19 cellular contexts compared by ENCODE assay signal in genomic region chr12:8157484-8158198, GRCh38. TPM values are rescaled to one million over a fixed set of nuclear protein-coding genes. Genes with fewer than 3 reads are reported as not detected.
DNase-seq lines count a peak whose midpoint lies in the region; ATAC-seq lines count a peak whose summit lies in the region.
"Had no signal": no experiment of that assay in that cellular context is flagged by ENCODE, and none has a peak within 500 bp of the region (broad histone marks: within the 10 kb centered on the region; RNA-seq: fewer than 3 reads in every experiment).

No MANE protein-coding gene starts in this region.

- ATAC-seq in HG03196 (IDR thresholded peaks at IDR 0.05; ENCODE audit: unreplicated experiment), result no peak
- ATAC-seq in GM19351 (IDR thresholded peaks at IDR 0.05; ENCODE audit: unreplicated experiment), result no peak

- no peaks in the 10 kb centered on the region for H3K79me2 ChIP-seq in ACC112 (ENCODE audit: control insufficient read depth, insufficient read depth, low read length, unreplicated experiment)

- H3K27me3 ChIP-seq in ACC112 (ENCODE audit: insufficient read depth, low read length), result no peaks in the 10 kb centered on the region
- H3K27me3 ChIP-seq: colonic mucosa, esophagus squamous epithelium, stomach had no signal

- peaks cover 28% of the 10 kb centered on the region for H3K4me1 ChIP-seq in ACC112 (ENCODE audit: control insufficient read depth, insufficient read depth, low read length, unreplicated experiment)
- H3K4me1 ChIP-seq in mesodermal cell (ENCODE audit: control insufficient read depth, insufficient read depth, low read length, poor library complexity, severe bottlenecking), result peaks cover 9% of the 10 kb centered on the region
- H3K4me1 ChIP-seq: colonic mucosa, esophagus squamous epithelium, stomach had no signal

- peaks cover 24% of the 10 kb centered on the region for H3K36me3 Mint-ChIP-seq in dendritic cell treated with granulocyte-macrophage colony-stimulating factor and Interleukin-4, amounts not matched to agents 40 ng/mL and 50 ng/mL, for 4 days (ENCODE audit: low read depth)

- H3K9me3 Mint-ChIP-seq in dendritic cell treated with granulocyte-macrophage colony-stimulating factor and Interleukin-4, amounts not matched to agents 40 ng/mL and 50 ng/mL, for 4 days, result peaks cover 17% of the 10 kb centered on the region

- H3K36me3 ChIP-seq in ACC112 (ENCODE audit: insufficient read depth, low read length) (no peaks in the 10 kb centered on the region), mesodermal cell (ENCODE audit: control insufficient read depth, insufficient read depth, low read length) (no peaks in the 10 kb centered on the region)
- H3K36me3 ChIP-seq: colonic mucosa, esophagus squamous epithelium, stomach had no signal

- intact Hi-C loops in dendritic cell treated with granulocyte-macrophage colony-stimulating factor and Interleukin-4, amounts not matched to agents 40 ng/mL and 50 ng/mL, for 4 days (cut with micrococcal nuclease), result loop anchor here (5.0 kb wide), 1 partner anchor 35 kb away; the partner anchor contains the start of gene CLEC4A

- peak; percentile 16 for DNase-seq in HT-29 (ENCODE audit: low spot score)
- DNase-seq in NCI-H446 treated with DMSO at 0.1 percent for 48 hours (lab: John Stamatoyannopoulos, UW), result no peak
- no peak for DNase-seq in activated naive CD4-positive, alpha-beta T cell treated with Interleukin-2 at 50 U/mL for 16 hours
- DNase-seq: colonic mucosa, DMS 273 treated with DMSO at 0.1 percent for 48 hours, esophagus squamous epithelium, head of caudate nucleus, kidney, NCI-H1436 treated with DMSO at 0.1 percent for 48 hours, NCI-H446, stomach had no signal

- peaks cover 93% of the 10 kb centered on the region for H3K4me1 Mint-ChIP-seq in dendritic cell treated with granulocyte-macrophage colony-stimulating factor and Interleukin-4, amounts not matched to agents 40 ng/mL and 50 ng/mL, for 4 days (ENCODE audit: low read depth)

- H3K27me3 Mint-ChIP-seq in dendritic cell treated with granulocyte-macrophage colony-stimulating factor and Interleukin-4, amounts not matched to agents 40 ng/mL and 50 ng/mL, for 4 days, result no peaks in the 10 kb centered on the region

- peak overlapping the region; percentile 98 for H3K27ac Mint-ChIP-seq in dendritic cell treated with granulocyte-macrophage colony-stimulating factor and Interleukin-4, amounts not matched to agents 40 ng/mL and 50 ng/mL, for 4 days

- H3K27ac ChIP-seq in ACC112 (ENCODE audit: low read depth, low read length) (peak overlapping the region; percentile 74), mesodermal cell (ENCODE audit: low read depth, low read length, severe bottlenecking) (peak overlapping the region; percentile 25)
- H3K27ac ChIP-seq: colonic mucosa had no signal

- peak overlapping the region; percentile 83 for H2AFZ ChIP-seq in ACC112 (ENCODE audit: low read length, unreplicated experiment)

- no peak overlapping the region for H3K4me3 Mint-ChIP-seq in dendritic cell treated with granulocyte-macrophage colony-stimulating factor and Interleukin-4, amounts not matched to agents 40 ng/mL and 50 ng/mL, for 4 days

- H3K9me3 ChIP-seq in mesodermal cell (ENCODE audit: control insufficient read depth, low read length), result no peaks in the 10 kb centered on the region
- H3K9me3 ChIP-seq: colonic mucosa, esophagus squamous epithelium, stomach had no signal

- H3K4me3 ChIP-seq in ACC112 (ENCODE audit: low read depth, low read length) (peak overlapping the region; percentile 12; the same call in 1 of the 2 replicates), mesodermal cell (ENCODE audit: extremely low read depth, insufficient read depth, low read length, poor library complexity, severe bottlenecking) (no peak overlapping the region)
- H3K4me3 ChIP-seq: colonic mucosa, esophagus squamous epithelium, stomach had no signal

RNA-seq across cellular contexts. Expression of gene ZNF705A, which starts 0.8 kb away (rescaled TPM):
- total RNA-seq in HT-29 (2014; rRNA removed; shearing (Covaris generic)), result not detected in 2 replicates
- not detected for polyA plus RNA-seq in mesodermal cell (2013, experiment 1 of 2)
- not detected for polyA plus RNA-seq in mesodermal cell (2013, experiment 2 of 2)
- total RNA-seq: colonic mucosa, esophagus squamous epithelium, kidney, LHCN-M2, OCI-LY7, posterior vena cava, stomach had no signal
- polyA plus RNA-seq: stomach had no signal

RNA-seq across cellular contexts. Expression of gene CLEC4A, which starts 34.2 kb away (rescaled TPM):
- 0.64 TPM in 1 of 2 replicates, not detected in the other for total RNA-seq in HT-29 (2014; rRNA removed; shearing (Covaris generic))
- polyA plus RNA-seq in mesodermal cell (2013, experiment 1 of 2), result not detected
- not detected for polyA plus RNA-seq in mesodermal cell (2013, experiment 2 of 2)
- total RNA-seq: LHCN-M2 had no signal
